Comparison of ENCODE assay signal across 19 cellular contexts in the genomic region with DNA sequence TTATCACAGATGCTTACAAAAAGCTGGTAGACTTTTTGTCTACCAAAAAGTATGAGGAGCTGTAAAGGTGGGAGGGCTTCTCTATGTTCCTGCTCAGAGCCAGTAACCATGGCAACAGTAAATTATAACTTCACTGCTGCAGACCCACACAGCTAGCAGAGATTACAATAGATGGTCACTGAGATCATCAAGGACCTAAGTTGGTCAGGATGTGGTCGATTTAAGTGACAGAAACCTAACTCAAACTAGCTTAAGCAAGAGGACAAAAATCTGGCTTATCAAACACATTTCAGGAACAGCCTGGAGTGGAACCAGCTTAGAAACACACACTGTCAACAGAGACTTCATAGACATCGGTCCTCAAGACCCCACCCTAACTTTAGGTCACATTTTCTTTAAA.
DNase-seq lines count a peak whose midpoint lies in the region; ATAC-seq and TF ChIP-seq lines count a peak whose summit lies in the region.
"Had no signal": no experiment of that assay in that cellular context is flagged by ENCODE, and none has a peak within 500 bp of the region (broad histone marks: within the 10 kb centered on the region; RNA-seq: fewer than 3 reads in every experiment).

No MANE protein-coding gene starts in this region.

- no peak overlapping the region for H3K4me3 ChIP-seq in CD4-positive, alpha-beta memory T cell (ENCODE audit: low read length in 2 of 2)
- H3K4me3 ChIP-seq in OCI-LY7 (ENCODE audit: low read depth, low read length, poor library complexity, severe bottlenecking), result no peak overlapping the region
- H3K4me3 ChIP-seq: breast epithelium had no signal

- no peaks in the 10 kb centered on the region for H4K20me1 ChIP-seq in OCI-LY7 (ENCODE audit: insufficient read depth, low read length)

- BruUV-seq in OCI-LY7 (replicated peaks; lab: Mats Ljungman, UMichigan), result no TSS peak

- peak in 3 of 5 donors; percentile 5 to 7 (median 7) for DNase-seq in CD4-positive, alpha-beta memory T cell
- peak; percentile 19 for DNase-seq in GM13977 (ENCODE audit: low spot score)
- DNase-seq in OCI-LY7 (ENCODE audit: low spot score), result peak; percentile 41
- DNase-seq in immature natural killer cell, result peak; percentile 3 to 31 (median 27)
- no peak for DNase-seq in Right ventricle myocardium superior
- no peak for DNase-seq in omental fat pad (ENCODE audit: low spot score)
- DNase-seq in mesenteric fat pad (ENCODE audit: low spot score), result no peak
- DNase-seq: GOT3; islet precursor cell; NCI-H1694 treated with DMSO at 0.1 percent for 48 hours; NCI-H446; posterior cingulate gyrus; SHP77 treated with DMSO at 0.1 percent for 48 hours; stimulated activated CD4-positive, alpha-beta T cell treated with anti-CD3 and anti-CD28 coated beads, Interleukin-1b, Interleukin-23, amount 100 ng/mL, for 48 hours had no signal

- in situ Hi-C loops in GM13977 (cut with MboI; ENCODE audit: low pct_unique_long_range_greater_than_20kb, low sequenced_read_pairs, unreplicated experiment), result no loop called here

- H3K4me2 ChIP-seq in OCI-LY7 (ENCODE audit: low read length), result peak overlapping the region; percentile 67; the same call in 1 of the 2 replicates

- no peaks in the 10 kb centered on the region for H3K4me1 ChIP-seq in CD4-positive, alpha-beta memory T cell (ENCODE audit: insufficient read depth, low read length)
- H3K4me1 ChIP-seq in OCI-LY7 (ENCODE audit: insufficient read depth, low read length, poor library complexity, severe bottlenecking), result peaks cover 74% of the 10 kb centered on the region
- H3K4me1 ChIP-seq: breast epithelium had no signal

- peaks cover 5 to 24% (median 15%) of the 10 kb centered on the region in 4 donors for H3K4me1 Mint-ChIP-seq in CD4-positive, alpha-beta memory T cell
- H3K4me1 Mint-ChIP-seq in immature natural killer cell, result peaks cover 0 to 6% of the 10 kb centered on the region in 2 donors

- no peak for ATAC-seq in Right ventricle myocardium superior (ENCODE audit: poor library complexity)
- ATAC-seq in omental fat pad (ENCODE audit: low FRiP score), result no peak

- H3K36me3 ChIP-seq in CD4-positive, alpha-beta memory T cell (ENCODE audit: insufficient read depth, low read length), result no peaks in the 10 kb centered on the region
- H3K36me3 ChIP-seq in OCI-LY7 (ENCODE audit: insufficient read depth, low read length), result no peaks in the 10 kb centered on the region
- H3K36me3 ChIP-seq: breast epithelium had no signal

- H3K9me3 Mint-ChIP-seq in CD4-positive, alpha-beta memory T cell, result no peaks in the 10 kb centered on the region
- H3K9me3 Mint-ChIP-seq in immature natural killer cell, result no peaks in the 10 kb centered on the region
- H3K9me3 Mint-ChIP-seq: activated T-helper 1 cell treated with anti-CD3 and anti-CD28 coated beads, Interleukin-12 subunit alpha, Interleukin-12 subunit beta, Interleukin-2, Interleukin-4 antibody, amounts not matched to agents 30 ng/mL and 10 ng/mL and 1 ng/mL, durations not matched to agents 14 hours and 24 hours and 36 hours; nephron; T-helper 1 cell treated with Interleukin-12 subunit alpha and Interleukin-12 subunit beta and Interleukin-4 antibody, amounts not matched to agents 30 μg/mL and 1 μg/mL, for 36 hours; type B pancreatic cell had no signal

- no peak overlapping the region for H3K27ac ChIP-seq in CD4-positive, alpha-beta memory T cell (ENCODE audit: low read depth, low read length)
- H3K27ac ChIP-seq in OCI-LY7 (ENCODE audit: low read depth, low read length, poor library complexity, severe bottlenecking), result no peak overlapping the region
- H3K27ac ChIP-seq: breast epithelium had no signal

- H3K79me2 ChIP-seq in OCI-LY7 (ENCODE audit: insufficient read depth, low read depth, low read length), result no peaks in the 10 kb centered on the region

- peaks cover 0 to 1% of the 10 kb centered on the region in 2 donors for H3K27me3 Mint-ChIP-seq in CD4-positive, alpha-beta memory T cell
- H3K27me3 Mint-ChIP-seq in immature natural killer cell (ENCODE audit: low read depth in 3 of 3), result peaks cover 0 to 5% (median 5%) of the 10 kb centered on the region in 3 donors
- H3K27me3 Mint-ChIP-seq: type B pancreatic cell had no signal

- POLR2A ChIA-PET in CD4-positive, alpha-beta memory T cell (lab: Charles Lee; ENCODE audit: partially characterized antibody), result no interaction called here
- POLR2A ChIA-PET in OCI-LY7 (lab: Charles Lee), result interaction anchor here (0.9 to 1.1 kb wide), 2 partner anchors 20 to 22 kb away, joined by 3 read pairs; no protein-coding TSS in a partner anchor

- no peaks in the 10 kb centered on the region for H3K36me3 Mint-ChIP-seq in CD4-positive, alpha-beta memory T cell
- H3K36me3 Mint-ChIP-seq in immature natural killer cell, result no peaks in the 10 kb centered on the region
- H3K36me3 Mint-ChIP-seq: type B pancreatic cell had no signal

- H2AFZ ChIP-seq in OCI-LY7 (ENCODE audit: low read length), result no peak overlapping the region

- intact Hi-C loops in CD4-positive, alpha-beta memory T cell (cut with micrococcal nuclease), result no loop called here
- intact Hi-C loops in OCI-LY7 (cut with micrococcal nuclease; ENCODE audit: unreplicated experiment), result no loop called here
- intact Hi-C loops in Right ventricle myocardium superior (cut with DNase I), result no loop called here

- H3K9me2 ChIP-seq in OCI-LY7 (ENCODE audit: insufficient read depth, low read length), result no peaks in the 10 kb centered on the region

- no peaks in the 10 kb centered on the region for H3K27me3 ChIP-seq in CD4-positive, alpha-beta memory T cell (ENCODE audit: insufficient read depth, low read length)
- H3K27me3 ChIP-seq: breast epithelium had no signal

- no peaks in the 10 kb centered on the region for H3K9me3 ChIP-seq in CD4-positive, alpha-beta memory T cell (ENCODE audit: control insufficient read depth in 1 of 2, low read length in 2 of 2)
- H3K9me3 ChIP-seq in OCI-LY7 (ENCODE audit: low read length), result no peaks in the 10 kb centered on the region
- H3K9me3 ChIP-seq: breast epithelium had no signal

- CTCF ChIA-PET in CD4-positive, alpha-beta memory T cell (lab: Charles Lee; ENCODE audit: partially characterized antibody), result interaction anchor here (1.9 kb wide), 1 partner anchor 225 kb away, joined by 7 read pairs; no protein-coding TSS in a partner anchor
- CTCF ChIA-PET in OCI-LY7 (lab: Charles Lee; ENCODE audit: unreplicated experiment), result no interaction called here

- TF ChIP-seq CTCF in GM13977 (IDR thresholded peaks at IDR 0.05; ENCODE audit: extremely low read depth, insufficient read depth, missing control alignments) (no peak), OCI-LY7 (conservative IDR thresholded peaks at IDR 0.05; ENCODE audit: low read length) (no peak), omental fat pad (IDR thresholded peaks at IDR 0.05) (no peak)

- peak overlapping the region in 1 of 7 donors; percentile 36 for H3K27ac Mint-ChIP-seq in CD4-positive, alpha-beta memory T cell
- H3K27ac Mint-ChIP-seq in immature natural killer cell, result no peak overlapping the region
- H3K27ac Mint-ChIP-seq: activated T-helper 1 cell treated with anti-CD3 and anti-CD28 coated beads, Interleukin-12 subunit alpha, Interleukin-12 subunit beta, Interleukin-2, Interleukin-4 antibody, amounts not matched to agents 30 ng/mL and 10 ng/mL and 1 ng/mL, durations not matched to agents 14 hours and 24 hours and 36 hours; nephron; T-helper 1 cell treated with Interleukin-12 subunit alpha and Interleukin-12 subunit beta and Interleukin-4 antibody, amounts not matched to agents 30 μg/mL and 1 μg/mL, for 36 hours; type B pancreatic cell had no signal

- H3K4me3 Mint-ChIP-seq in CD4-positive, alpha-beta memory T cell, result no peak overlapping the region
- H3K4me3 Mint-ChIP-seq in immature natural killer cell, result no peak overlapping the region
- H3K4me3 Mint-ChIP-seq: activated T-helper 1 cell treated with anti-CD3 and anti-CD28 coated beads, Interleukin-12 subunit alpha, Interleukin-12 subunit beta, Interleukin-2, Interleukin-4 antibody, amounts not matched to agents 30 ng/mL and 10 ng/mL and 1 ng/mL, durations not matched to agents 14 hours and 24 hours and 36 hours; nephron; T-helper 1 cell treated with Interleukin-12 subunit alpha and Interleukin-12 subunit beta and Interleukin-4 antibody, amounts not matched to agents 30 μg/mL and 1 μg/mL, for 36 hours; type B pancreatic cell had no signal

Comparison
In these comparisons a context has a peak if more than half of its experiments do, and no peak if none do; other contexts are left out.
1. DNase-seq: peak in CD4-positive, alpha-beta memory T cell (3 of 5), GM13977 (single experiment), OCI-LY7 (single experiment) and immature natural killer cell (3 of 3); none in Right ventricle myocardium superior (single experiment), omental fat pad (single experiment) and mesenteric fat pad (single experiment).